Comparison of ENCODE assay signal across 11 cellular contexts in genomic region chr20:34580588-34580940, GRCh38. TPM values are rescaled to one million over a fixed set of nuclear protein-coding genes. Genes with fewer than 3 reads are reported as not detected.
A peak's percentile ranks its signal among the peaks of the same experiment; 100 is the strongest.
DNase-seq lines count a peak whose midpoint lies in the region; ATAC-seq and TF ChIP-seq lines count a peak whose summit lies in the region.
"Had no signal": no experiment of that assay in that cellular context is flagged by ENCODE, and none has a peak within 500 bp of the region (broad histone marks: within the 10 kb centered on the region; RNA-seq: fewer than 3 reads in every experiment).

No MANE protein-coding gene starts in this region.

- no peaks in the 10 kb centered on the region for H3K27me3 Mint-ChIP-seq in activated naive CD4-positive, alpha-beta T cell treated with anti-CD3 and anti-CD28 coated beads, Interleukin-2, amount 10 ng/mL, durations not matched to agents 7 days and 5 days
- H3K27me3 Mint-ChIP-seq in activated CD8-positive, alpha-beta T cell treated with anti-CD3 and anti-CD28 coated beads for 36 hours: no peaks in the 10 kb centered on the region
- H3K27me3 Mint-ChIP-seq in memory B cell: no peaks in the 10 kb centered on the region
- no peaks in the 10 kb centered on the region for H3K27me3 Mint-ChIP-seq in type B pancreatic cell
- H3K27me3 Mint-ChIP-seq in WTC11 (ENCODE audit: low read depth): no peaks in the 10 kb centered on the region

- peaks cover 21% of the 10 kb centered on the region for H3K36me3 Mint-ChIP-seq in activated naive CD4-positive, alpha-beta T cell treated with anti-CD3 and anti-CD28 coated beads, Interleukin-2, amount 10 ng/mL, durations not matched to agents 7 days and 5 days
- peaks cover 6% of the 10 kb centered on the region for H3K36me3 Mint-ChIP-seq in activated CD8-positive, alpha-beta T cell treated with anti-CD3 and anti-CD28 coated beads for 36 hours (ENCODE audit: low read depth)
- H3K36me3 Mint-ChIP-seq in memory B cell (peaks cover 18% of the 10 kb centered on the region), type B pancreatic cell (peaks cover 19% of the 10 kb centered on the region), WTC11 (peaks cover 3% of the 10 kb centered on the region; the same call in 1 of the 2 replicates)

- peaks cover 3% of the 10 kb centered on the region for H3K9me3 Mint-ChIP-seq in activated naive CD4-positive, alpha-beta T cell treated with anti-CD3 and anti-CD28 coated beads, Interleukin-2, amount 10 ng/mL, durations not matched to agents 7 days and 5 days
- no peaks in the 10 kb centered on the region for H3K9me3 Mint-ChIP-seq in activated CD8-positive, alpha-beta T cell treated with anti-CD3 and anti-CD28 coated beads for 36 hours
- H3K9me3 Mint-ChIP-seq in memory B cell (peaks cover 3% of the 10 kb centered on the region), type B pancreatic cell (no peaks in the 10 kb centered on the region), WTC11 (no peaks in the 10 kb centered on the region)

- no peak for DNase-seq in activated naive CD4-positive, alpha-beta T cell treated with anti-CD3 and anti-CD28 coated beads, Interleukin-2, amount 10 ng/mL, durations not matched to agents 7 days and 5 days
- no peak for DNase-seq in activated naive CD4-positive, alpha-beta T cell treated with Interleukin-2 at 50 U/mL for 16 hours
- no peak for DNase-seq in activated CD8-positive, alpha-beta T cell treated with anti-CD3 and anti-CD28 coated beads for 36 hours
- DNase-seq in memory B cell (ENCODE audit: low spot score in 2 of 2) (no peak), type B pancreatic cell (ENCODE audit: extremely low spot score, unreplicated experiment) (no peak), WTC11 (ENCODE audit: low spot score) (no peak), mucosa of descending colon (no peak)
- DNase-seq: activated gamma-delta T cell, NCI-H2171 treated with DMSO at 0.1 percent for 48 hours had no signal

- H3K27ac Mint-ChIP-seq in activated naive CD4-positive, alpha-beta T cell treated with anti-CD3 and anti-CD28 coated beads, Interleukin-2, amount 10 ng/mL, durations not matched to agents 7 days and 5 days: peak overlapping the region; percentile 93
- peak overlapping the region; percentile 53 for H3K27ac Mint-ChIP-seq in activated CD8-positive, alpha-beta T cell treated with anti-CD3 and anti-CD28 coated beads for 36 hours
- peak overlapping the region; percentile 85 for H3K27ac Mint-ChIP-seq in memory B cell
- H3K27ac Mint-ChIP-seq in type B pancreatic cell: peak overlapping the region; percentile 89
- no peak overlapping the region for H3K27ac Mint-ChIP-seq in WTC11

- H3K9me3 ChIP-seq in mucosa of descending colon: no peaks in the 10 kb centered on the region

- CTCF ChIA-PET in activated naive CD4-positive, alpha-beta T cell treated with anti-CD3 and anti-CD28 coated beads, Interleukin-2, amount 10 ng/mL, durations not matched to agents 7 days and 5 days (lab: Charles Lee): interaction anchor here (0.6 to 1.3 kb wide), 3 partner anchors 9 to 268 kb away, joined by 3 read pairs; no protein-coding TSS in a partner anchor
- CTCF ChIA-PET in activated CD8-positive, alpha-beta T cell treated with anti-CD3 and anti-CD28 coated beads for 36 hours (lab: Charles Lee): interaction anchor here (1.3 to 1.4 kb wide), 2 partner anchors 9 to 268 kb away, joined by 3 read pairs; no protein-coding TSS in a partner anchor
- CTCF ChIA-PET in WTC11 (lab: Charles Lee): interaction anchor here (1.1 kb wide), 1 partner anchor 18 kb away, joined by 4 read pairs; no protein-coding TSS in a partner anchor

- H3K4me1 ChIP-seq in mucosa of descending colon (ENCODE audit: low read depth): peaks cover 29% of the 10 kb centered on the region

- H3K4me3 Mint-ChIP-seq in activated naive CD4-positive, alpha-beta T cell treated with anti-CD3 and anti-CD28 coated beads, Interleukin-2, amount 10 ng/mL, durations not matched to agents 7 days and 5 days: no peak overlapping the region
- no peak overlapping the region for H3K4me3 Mint-ChIP-seq in activated CD8-positive, alpha-beta T cell treated with anti-CD3 and anti-CD28 coated beads for 36 hours
- H3K4me3 Mint-ChIP-seq in memory B cell (no peak overlapping the region), type B pancreatic cell (no peak overlapping the region), WTC11 (no peak overlapping the region)

- no peak for ATAC-seq in activated CD8-positive, alpha-beta T cell treated with anti-CD3 and anti-CD28 coated beads for 36 hours
- ATAC-seq in memory B cell (ENCODE audit: low read depth) (no peak), WTC11 (no peak), mucosa of descending colon (no peak), HG02938 (IDR thresholded peaks at IDR 0.05; ENCODE audit: unreplicated experiment) (no peak)

- H3K4me1 Mint-ChIP-seq in activated naive CD4-positive, alpha-beta T cell treated with anti-CD3 and anti-CD28 coated beads, Interleukin-2, amount 10 ng/mL, durations not matched to agents 7 days and 5 days: peaks cover 33% of the 10 kb centered on the region
- H3K4me1 Mint-ChIP-seq in activated CD8-positive, alpha-beta T cell treated with anti-CD3 and anti-CD28 coated beads for 36 hours (ENCODE audit: low read depth): peaks cover 23% of the 10 kb centered on the region
- peaks cover 23% of the 10 kb centered on the region for H3K4me1 Mint-ChIP-seq in memory B cell
- H3K4me1 Mint-ChIP-seq in type B pancreatic cell (ENCODE audit: unreplicated experiment): peaks cover 28% of the 10 kb centered on the region
- no peaks in the 10 kb centered on the region for H3K4me1 Mint-ChIP-seq in WTC11

- intact Hi-C loops in activated CD8-positive, alpha-beta T cell treated with anti-CD3 and anti-CD28 coated beads for 36 hours (cut with micrococcal nuclease): no loop called here
- intact Hi-C loops in mucosa of descending colon (cut with DNase I, micrococcal nuclease): no loop called here

- no peaks in the 10 kb centered on the region for H3K36me3 ChIP-seq in mucosa of descending colon (ENCODE audit: low read depth)
- H3K36me3 ChIP-seq: cardiac muscle cell had no signal

- H3K4me3 ChIP-seq in mucosa of descending colon: no peak overlapping the region
- H3K4me3 ChIP-seq: cardiac muscle cell had no signal

- POLR2A ChIA-PET in activated CD8-positive, alpha-beta T cell treated with anti-CD3 and anti-CD28 coated beads for 36 hours (lab: Charles Lee): interaction anchor here (0.9 to 1.4 kb wide), 2 partner anchors 28 to 50 kb away, joined by 3 read pairs; no protein-coding TSS in a partner anchor
- POLR2A ChIA-PET in WTC11 (lab: Charles Lee): no interaction called here

- TF ChIP-seq CTCF in activated CD8-positive, alpha-beta T cell treated with anti-CD3 and anti-CD28 coated beads for 36 hours (IDR thresholded peaks at IDR 0.05): no peak
- TF ChIP-seq CTCF in type B pancreatic cell (conservative IDR thresholded peaks at IDR 0.05): no peak
- no peak for TF ChIP-seq CTCF in WTC11 (IDR thresholded peaks at IDR 0.05)
- TF ChIP-seq CTCF in mucosa of descending colon (IDR thresholded peaks at IDR 0.05): no peak

TF ChIP-seq in WTC11, 78 proteins besides CTCF, POLR2A, EP300 and RAD21 (continues in another document):
- no peak for TF ChIP-seq ZNF425 (CRISPR knock-in tag; conservative IDR thresholded peaks at IDR 0.05)
- TF ChIP-seq ZNF138 (CRISPR knock-in tag; conservative IDR thresholded peaks at IDR 0.05): no peak
- no peak for TF ChIP-seq USF2 (CRISPR knock-in tag; IDR thresholded peaks at IDR 0.05)
- TF ChIP-seq USF1 (CRISPR knock-in tag; IDR thresholded peaks at IDR 0.05): no peak
- TF ChIP-seq NR3C1 (CRISPR knock-in tag; conservative IDR thresholded peaks at IDR 0.05; ENCODE audit: low read depth): no peak
- TF ChIP-seq FOXP1 (CRISPR knock-in tag; IDR thresholded peaks at IDR 0.05; ENCODE audit: borderline replicate concordance): no peak
- TF ChIP-seq ATF3 (CRISPR knock-in tag; conservative IDR thresholded peaks at IDR 0.05): no peak
- no peak for TF ChIP-seq JUN (CRISPR knock-in tag; IDR thresholded peaks at IDR 0.05)

RNA-seq across cellular contexts. Expression of gene MAP1LC3A, which starts 22.0 kb away (rescaled TPM):
- 1 to 10 TPM in 1 of 2 experiments, under 1 TPM in 1; 0.92 to 1.0 TPM for total RNA-seq in activated CD8-positive, alpha-beta T cell treated with anti-CD3 and anti-CD28 coated beads for 36 hours
- total RNA-seq in type B pancreatic cell (ENCODE audit: low replicate concordance): 83.9 and 85.2 TPM in 2 replicates
- total RNA-seq in WTC11 (2021): 7.5 to 12.1 TPM (median 11.3 TPM) in 3 replicates
- total RNA-seq in mucosa of descending colon: 10 to 100 TPM; 30.6 to 61.6 (median 47.8) TPM
